19 cellular contexts compared by ENCODE assay signal in genomic region chr12:106074361-106074705, GRCh38.
DNase-seq lines count a peak whose midpoint lies in the region; ATAC-seq and TF ChIP-seq lines count a peak whose summit lies in the region.
"Had no signal": no experiment of that assay in that cellular context is flagged by ENCODE, and none has a peak within 500 bp of the region (broad histone marks: within the 10 kb centered on the region; RNA-seq: fewer than 3 reads in every experiment).

No MANE protein-coding gene starts in this region.

- H3K4me3 Mint-ChIP-seq in H9 (no peak overlapping the region), chondrocyte (ENCODE audit: unreplicated experiment) (no peak overlapping the region)
- H3K4me3 Mint-ChIP-seq: activated CD8-positive, alpha-beta memory T cell treated with anti-CD3 and anti-CD28 coated beads, Interleukin-2, amount 10 ng/mL, durations not matched to agents 7 days and 5 days; stimulated activated naive CD8-positive, alpha-beta T cell treated with anti-CD3 and anti-CD28 coated beads, Interleukin-15, Interleukin-2, amounts not matched to agents 100 ng/mL and 50 ng/mL, for 24 hours had no signal

- H3K9ac ChIP-seq in H9 (ENCODE audit: extremely low read depth, insufficient read length, low read length) = no peak overlapping the region
- no peak overlapping the region for H3K9ac ChIP-seq in parathyroid adenoma

- no peak overlapping the region for H3K18ac ChIP-seq in H9 (ENCODE audit: insufficient read length, low read depth, low read length)

- no peaks in the 10 kb centered on the region for H3K79me1 ChIP-seq in H9 (ENCODE audit: insufficient read depth, low read depth, low read length, poor library complexity, severe bottlenecking)

- H2BK15ac ChIP-seq in H9 (ENCODE audit: low read depth, low read length) = no peak overlapping the region

- H3K79me2 ChIP-seq in H9 (ENCODE audit: insufficient read depth, low read length) = no peaks in the 10 kb centered on the region
- peaks cover 2% of the 10 kb centered on the region for H3K79me2 ChIP-seq in parathyroid adenoma

- H3K27ac Mint-ChIP-seq in H9 (peak overlapping the region in 2 of 3 experiments; percentile 58 to 84; a peak in 3 of 7 replicates), chondrocyte (ENCODE audit: unreplicated experiment) (peak overlapping the region; percentile 90)
- H3K27ac Mint-ChIP-seq: activated CD8-positive, alpha-beta memory T cell treated with anti-CD3 and anti-CD28 coated beads, Interleukin-2, amount 10 ng/mL, durations not matched to agents 7 days and 5 days; activated T-helper 2 cell treated with anti-CD3 and anti-CD28 coated beads, Interferon-gamma antibody, Interleukin-2, Interleukin-4, amounts not matched to agents 10 μg/mL and 5 μg/mL and 100 μg/mL, durations not matched to agents 14 hours and 24 hours and 36 hours; stimulated activated naive CD8-positive, alpha-beta T cell treated with anti-CD3 and anti-CD28 coated beads, Interleukin-15, Interleukin-2, amounts not matched to agents 100 ng/mL and 50 ng/mL, for 24 hours had no signal

- WGBS in H9 (ENCODE audit: extremely low coverage, insufficient read length, low lambda C conversion rate) = no CpG with 5 or more reads among the region's 1 CpG
- 75% methylated on average over 1 of the region's 1 CpG for WGBS in esophagus muscularis mucosa

- peaks cover 2% of the 10 kb centered on the region; the same call in 1 of the 2 replicates for H3K4me1 ChIP-seq in H9 (ENCODE audit: insufficient read depth, low read length)
- peaks cover 28% of the 10 kb centered on the region for H3K4me1 ChIP-seq in parathyroid adenoma
- peaks cover 55 to 58% (median 56%) of the 10 kb centered on the region in 4 donors for H3K4me1 ChIP-seq in esophagus muscularis mucosa

- H4K20me1 ChIP-seq in H9 (ENCODE audit: control insufficient read depth, insufficient read depth, insufficient read length) = no peaks in the 10 kb centered on the region

- peaks cover 9 to 12% of the 10 kb centered on the region in 2 experiments for H3K4me1 Mint-ChIP-seq in H9
- H3K4me1 Mint-ChIP-seq in chondrocyte (ENCODE audit: low read depth) = peaks cover 91% of the 10 kb centered on the region

- no peak overlapping the region for H3K23ac ChIP-seq in H9 (ENCODE audit: insufficient read length, low read depth, low read length)

- no peak overlapping the region for H3K4ac ChIP-seq in H9 (ENCODE audit: low read depth, low read length)

- no peaks in the 10 kb centered on the region for H3K9me3 ChIP-seq in H9 (ENCODE audit: control insufficient read depth, low read depth, low read length)
- H3K9me3 ChIP-seq in parathyroid adenoma (ENCODE audit: control insufficient read depth, low read length) = no peaks in the 10 kb centered on the region
- H3K9me3 ChIP-seq in esophagus muscularis mucosa = no peaks in the 10 kb centered on the region

- DNase-seq in H9 = no peak
- peak; percentile 5 for DNase-seq in NB4 (ENCODE audit: low read depth)
- no peak for DNase-seq in chondrocyte (ENCODE audit: low spot score)
- DNase-seq in esophagus muscularis mucosa (ENCODE audit: extremely low spot score) = no peak
- DNase-seq: activated CD8-positive, alpha-beta memory T cell treated with anti-CD3 and anti-CD28 coated beads, Interleukin-2, amount 10 ng/mL, durations not matched to agents 7 days and 5 days; cerebellar nuclear complex; H7; Karpas-422; midbrain; NCI-H1417 treated with DMSO at 0.1 percent for 48 hours; NCI-H526 treated with DMSO at 0.1 percent for 48 hours; occipital lobe had no signal

- TF ChIP-seq EP300 in esophagus muscularis mucosa (IDR thresholded peaks at IDR 0.05) = no peak

- no peak for ATAC-seq in HG03196 (IDR thresholded peaks at IDR 0.05; ENCODE audit: unreplicated experiment)
- ATAC-seq in HG03439 (IDR thresholded peaks at IDR 0.05; ENCODE audit: unreplicated experiment) = no peak
- no peak for ATAC-seq in GM21528 (IDR thresholded peaks at IDR 0.05; ENCODE audit: low FRiP score, unreplicated experiment)
- ATAC-seq: activated CD8-positive, alpha-beta memory T cell treated with anti-CD3 and anti-CD28 coated beads, Interleukin-2, amount 10 ng/mL, durations not matched to agents 7 days and 5 days; sciatic nerve had no signal

- no peak overlapping the region for H2AK5ac ChIP-seq in H9 (ENCODE audit: insufficient read length, low read length)

- H3K4me2 ChIP-seq in H9 (ENCODE audit: insufficient read depth, insufficient read length, low read length) (no peak overlapping the region), parathyroid adenoma (ENCODE audit: low read length) (no peak overlapping the region)

- no peak overlapping the region for H3T11ph ChIP-seq in H9 (ENCODE audit: low read length)

- H3K36me3 ChIP-seq in parathyroid adenoma (ENCODE audit: control insufficient read depth, insufficient read depth, low read length) = no peaks in the 10 kb centered on the region
- peaks cover 0 to 79% (median 2%) of the 10 kb centered on the region in 4 donors for H3K36me3 ChIP-seq in esophagus muscularis mucosa

- H4K5ac ChIP-seq in H9 (ENCODE audit: insufficient read length, low read depth, low read length) = no peak overlapping the region

- H3K4me3 ChIP-seq in NB4 (ENCODE audit: low read depth, low read length) (no peak overlapping the region), parathyroid adenoma (ENCODE audit: low read depth, low read length) (no peak overlapping the region), esophagus muscularis mucosa (no peak overlapping the region)

- H3K27ac ChIP-seq in H9 (ENCODE audit: insufficient read length, low read depth, low read length) (no peak overlapping the region), parathyroid adenoma (peak overlapping the region; percentile 33), esophagus muscularis mucosa (replicated peaks in 1 of 4) (no peak overlapping the region)

- no peak overlapping the region for H3K56ac ChIP-seq in H9 (ENCODE audit: insufficient read length, low read depth, low read length)

- no peak overlapping the region for H2BK20ac ChIP-seq in H9 (ENCODE audit: low read depth, low read length, poor library complexity, severe bottlenecking)

- no peak overlapping the region for H4K91ac ChIP-seq in H9 (ENCODE audit: insufficient read length, low read depth, low read length)

- H2BK12ac ChIP-seq in H9 (ENCODE audit: insufficient read length, low read depth, low read length) = no peak overlapping the region

- no peaks in the 10 kb centered on the region for H3K23me2 ChIP-seq in H9 (ENCODE audit: insufficient read length, low read depth, low read length, poor library complexity, severe bottlenecking)

- H3K9me3 Mint-ChIP-seq in H9 (no peaks in the 10 kb centered on the region), chondrocyte (ENCODE audit: low read depth) (no peaks in the 10 kb centered on the region)
- H3K9me3 Mint-ChIP-seq: activated T-helper 2 cell treated with anti-CD3 and anti-CD28 coated beads, Interferon-gamma antibody, Interleukin-2, Interleukin-4, amounts not matched to agents 10 μg/mL and 5 μg/mL and 100 μg/mL, durations not matched to agents 14 hours and 24 hours and 36 hours; stimulated activated naive CD8-positive, alpha-beta T cell treated with anti-CD3 and anti-CD28 coated beads, Interleukin-15, Interleukin-2, amounts not matched to agents 100 ng/mL and 50 ng/mL, for 24 hours had no signal

- no peak overlapping the region for H2BK120ac ChIP-seq in H9 (ENCODE audit: low read depth, low read length, poor library complexity, severe bottlenecking)

- H2BK5ac ChIP-seq in H9 (ENCODE audit: insufficient read length, low read length) = no peak overlapping the region

- TF ChIP-seq POLR2A in NB4 (IDR thresholded peaks at IDR 0.05; ENCODE audit: extremely low read depth, insufficient read length) = no peak
- TF ChIP-seq POLR2A in esophagus muscularis mucosa (IDR thresholded peaks at IDR 0.05; ENCODE audit: low read depth) = no peak

- H2AFZ ChIP-seq in H9 (ENCODE audit: low read length) = no peak overlapping the region
- H2AFZ ChIP-seq in parathyroid adenoma = no peak overlapping the region

- intact Hi-C loops in esophagus muscularis mucosa (cut with DNase I) = no loop called here

- H3K27me3 ChIP-seq in H9 (ENCODE audit: insufficient read depth, low read length) (no peaks in the 10 kb centered on the region), parathyroid adenoma (ENCODE audit: control insufficient read depth, insufficient read depth, low read length) (no peaks in the 10 kb centered on the region), esophagus muscularis mucosa (no peaks in the 10 kb centered on the region)

- H3K36me3 Mint-ChIP-seq in H9 (ENCODE audit: insufficient read depth in 1 of 3, low read depth in 3 of 3) (peaks cover 2 to 22% (median 12%) of the 10 kb centered on the region in 3 experiments; a peak in 6 of 7 replicates), chondrocyte (ENCODE audit: low read depth) (peaks cover 55% of the 10 kb centered on the region)
- H3K36me3 Mint-ChIP-seq: activated CD8-positive, alpha-beta memory T cell treated with anti-CD3 and anti-CD28 coated beads, Interleukin-2, amount 10 ng/mL, durations not matched to agents 7 days and 5 days had no signal

- no peak for TF ChIP-seq CTCF in H9 (conservative IDR thresholded peaks at IDR 0.05)
- TF ChIP-seq CTCF in NB4 (IDR thresholded peaks at IDR 0.05; ENCODE audit: low read depth, low read length) = no peak
- TF ChIP-seq CTCF in chondrocyte (IDR thresholded peaks at IDR 0.05) = no peak
- no peak for TF ChIP-seq CTCF in parathyroid adenoma (IDR thresholded peaks at IDR 0.05)
- TF ChIP-seq CTCF in esophagus muscularis mucosa (IDR thresholded peaks at IDR 0.05) = no peak

- H3K27me3 Mint-ChIP-seq in H9 (ENCODE audit: low read depth) = no peaks in the 10 kb centered on the region
- no peaks in the 10 kb centered on the region for H3K27me3 Mint-ChIP-seq in chondrocyte (ENCODE audit: low read depth)

- no peak overlapping the region for H4K8ac ChIP-seq in H9 (replicated peaks; ENCODE audit: insufficient read length, low read depth, low read length)

- no peak overlapping the region for H3K14ac ChIP-seq in H9 (ENCODE audit: insufficient read depth, low read length)
